Comparison of ENCODE assay signal across 18 cellular contexts in the genomic region with DNA sequence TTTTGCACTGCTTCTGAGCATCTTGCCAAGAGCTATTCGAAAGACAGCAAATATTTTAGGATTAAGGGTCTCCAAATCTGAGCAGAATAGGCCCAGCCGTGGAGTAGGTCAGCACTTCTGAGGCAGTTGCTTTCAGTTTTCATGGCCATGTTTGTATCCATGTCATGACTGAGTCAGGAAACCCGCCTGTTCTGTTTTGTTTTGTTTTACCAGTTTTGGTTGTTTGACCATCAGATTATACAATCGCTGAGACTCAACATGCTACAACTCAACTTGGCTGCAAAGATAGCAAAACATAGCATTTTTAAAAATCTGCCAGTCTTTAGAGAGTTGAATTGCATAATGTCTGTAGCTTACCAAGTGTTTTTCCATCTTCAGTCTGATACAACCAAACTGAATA.
DNase-seq lines count a peak whose midpoint lies in the region; ATAC-seq and TF ChIP-seq lines count a peak whose summit lies in the region.
"Had no signal": no experiment of that assay in that cellular context is flagged by ENCODE, and none has a peak within 500 bp of the region (broad histone marks: within the 10 kb centered on the region; RNA-seq: fewer than 3 reads in every experiment).

No MANE protein-coding gene starts in this region.

- DNase-seq in H9 (no peak), epithelial cell of esophagus (ENCODE audit: low read depth) (peak; percentile 3), neural progenitor cell (ENCODE audit: low spot score) (no peak), GM19240 (ENCODE audit: insufficient read length, low spot score) (no peak), NCI-H446 (lab: John Stamatoyannopoulos, UW) (no peak)
- DNase-seq: ACHN; BE2C; C1 segment of cervical spinal cord; CD4-positive, CD25-positive, alpha-beta regulatory T cell; CD8-positive, alpha-beta memory T cell; COR-L47; DMS 273 treated with DMSO at 0.1 percent for 48 hours; HCEC 1CT; IMR-90 had no signal

- H4K91ac ChIP-seq in H9 (ENCODE audit: insufficient read length, low read depth, low read length): no peak overlapping the region

- H3K9ac ChIP-seq in H9 (ENCODE audit: extremely low read depth, insufficient read length, low read length): no peak overlapping the region
- no peak overlapping the region for H3K9ac ChIP-seq in HUES64 (ENCODE audit: low read depth, low read length)
- H3K9ac ChIP-seq in neural progenitor cell: no peak overlapping the region

- no peak overlapping the region for H3K4me3 Mint-ChIP-seq in H9
- H3K4me3 Mint-ChIP-seq in neural progenitor cell: no peak overlapping the region
- H3K4me3 Mint-ChIP-seq: CD4-positive, CD25-positive, alpha-beta regulatory T cell; CD8-positive, alpha-beta memory T cell had no signal

- peak overlapping the region in 1 of 3 experiments; percentile 92; a peak in 3 of 7 replicates for H3K27ac Mint-ChIP-seq in H9
- H3K27ac Mint-ChIP-seq in neural progenitor cell: no peak overlapping the region
- H3K27ac Mint-ChIP-seq: CD8-positive, alpha-beta memory T cell had no signal

- H2AFZ ChIP-seq in H9 (ENCODE audit: low read length) (no peak overlapping the region), neural progenitor cell (replicated peaks) (peak overlapping the region; percentile 1)

- TF ChIP-seq CTCF in H9 (conservative IDR thresholded peaks at IDR 0.05) (no peak), epithelial cell of esophagus (IDR thresholded peaks at IDR 0.05; ENCODE audit: insufficient read depth, low read depth, low read length, missing control alignments) (no peak), neural progenitor cell (IDR thresholded peaks at IDR 0.05) (no peak)

- H4K5ac ChIP-seq in H9 (ENCODE audit: insufficient read length, low read depth, low read length): no peak overlapping the region

- H2BK15ac ChIP-seq in H9 (ENCODE audit: low read depth, low read length): no peak overlapping the region

- H3K27ac ChIP-seq in H9 (ENCODE audit: insufficient read length, low read depth, low read length) (peak overlapping the region; percentile 18), HUES64 (ENCODE audit: low read depth, low read length) (peak overlapping the region; percentile 29), neural progenitor cell (no peak overlapping the region)

- H3K9me3 Mint-ChIP-seq in H9 (peaks cover 0 to 3% of the 10 kb centered on the region in 2 experiments; a peak in 2 of 5 replicates), neural progenitor cell (no peaks in the 10 kb centered on the region)

- ATAC-seq in GM21825 (IDR thresholded peaks at IDR 0.05; ENCODE audit: unreplicated experiment) (no peak), HG02798 (IDR thresholded peaks at IDR 0.05; ENCODE audit: poor library complexity, unreplicated experiment) (no peak)
- ATAC-seq: K562 had no signal

- H3K27me3 ChIP-seq in H9 (ENCODE audit: insufficient read depth, low read length) (no peaks in the 10 kb centered on the region), HUES64 (ENCODE audit: insufficient read depth, low read length) (no peaks in the 10 kb centered on the region), neural progenitor cell (no peaks in the 10 kb centered on the region)
- H3K27me3 ChIP-seq: BE2C had no signal

- H3K27me3 Mint-ChIP-seq in H9 (ENCODE audit: low read depth): no peaks in the 10 kb centered on the region
- peaks cover 3% of the 10 kb centered on the region for H3K27me3 Mint-ChIP-seq in neural progenitor cell (ENCODE audit: insufficient read depth, low read depth)
- H3K27me3 Mint-ChIP-seq: CD4-positive, CD25-positive, alpha-beta regulatory T cell; CD8-positive, alpha-beta memory T cell had no signal

- no peak overlapping the region for H2BK120ac ChIP-seq in H9 (ENCODE audit: low read depth, low read length, poor library complexity, severe bottlenecking)

- H2BK20ac ChIP-seq in H9 (ENCODE audit: low read depth, low read length, poor library complexity, severe bottlenecking): no peak overlapping the region

- H3K4me1 ChIP-seq in H9 (ENCODE audit: insufficient read depth, low read length) (peaks cover 5% of the 10 kb centered on the region; the same call in 1 of the 2 replicates), HUES64 (ENCODE audit: insufficient read depth, low read length) (peaks cover 22% of the 10 kb centered on the region), neural progenitor cell (peaks cover 5% of the 10 kb centered on the region)
- H3K4me1 ChIP-seq: BE2C had no signal

- no peak overlapping the region for H4K8ac ChIP-seq in H9 (replicated peaks; ENCODE audit: insufficient read length, low read depth, low read length)

- no peak overlapping the region for H3K4me2 ChIP-seq in H9 (ENCODE audit: insufficient read depth, insufficient read length, low read length)
- no peak overlapping the region for H3K4me2 ChIP-seq in neural progenitor cell

- H3K36me3 Mint-ChIP-seq in H9 (ENCODE audit: insufficient read depth in 1 of 3, low read depth in 3 of 3) (no peaks in the 10 kb centered on the region; a peak in 2 of 7 replicates), neural progenitor cell (no peaks in the 10 kb centered on the region)
- H3K36me3 Mint-ChIP-seq: CD4-positive, CD25-positive, alpha-beta regulatory T cell; CD8-positive, alpha-beta memory T cell had no signal

- no peak overlapping the region for H3K4me3 ChIP-seq in HUES64 (ENCODE audit: low read length)
- H3K4me3 ChIP-seq in epithelial cell of esophagus (ENCODE audit: low read length): no peak overlapping the region
- H3K4me3 ChIP-seq in neural progenitor cell: no peak overlapping the region
- H3K4me3 ChIP-seq: K562 had no signal

- H3K56ac ChIP-seq in H9 (ENCODE audit: insufficient read length, low read depth, low read length): no peak overlapping the region

- H3K9me3 ChIP-seq in H9 (ENCODE audit: control insufficient read depth, low read depth, low read length) (no peaks in the 10 kb centered on the region), HUES64 (ENCODE audit: insufficient read depth, low read depth, low read length) (no peaks in the 10 kb centered on the region), neural progenitor cell (ENCODE audit: low read depth) (no peaks in the 10 kb centered on the region)
- H3K9me3 ChIP-seq: BE2C had no signal

- H2AK5ac ChIP-seq in H9 (ENCODE audit: insufficient read length, low read length): no peak overlapping the region

- H3K23me2 ChIP-seq in H9 (ENCODE audit: insufficient read length, low read depth, low read length, poor library complexity, severe bottlenecking): no peaks in the 10 kb centered on the region

- H3F3A ChIP-seq in neural progenitor cell (ENCODE audit: low read depth): no peaks in the 10 kb centered on the region

- H3K79me2 ChIP-seq in H9 (ENCODE audit: insufficient read depth, low read length) (no peaks in the 10 kb centered on the region), neural progenitor cell (ENCODE audit: low read depth) (no peaks in the 10 kb centered on the region)

- H2BK5ac ChIP-seq in H9 (ENCODE audit: insufficient read length, low read length): no peak overlapping the region

- H3K4me1 Mint-ChIP-seq in H9 (peaks cover 20 to 22% of the 10 kb centered on the region in 2 experiments), neural progenitor cell (no peaks in the 10 kb centered on the region)
- H3K4me1 Mint-ChIP-seq: CD4-positive, CD25-positive, alpha-beta regulatory T cell; CD8-positive, alpha-beta memory T cell had no signal

- no peak overlapping the region for H3K4ac ChIP-seq in H9 (ENCODE audit: low read depth, low read length)

- H3K79me1 ChIP-seq in H9 (ENCODE audit: insufficient read depth, low read depth, low read length, poor library complexity, severe bottlenecking): no peaks in the 10 kb centered on the region

- H4K20me1 ChIP-seq in H9 (ENCODE audit: control insufficient read depth, insufficient read depth, insufficient read length) (no peaks in the 10 kb centered on the region), neural progenitor cell (ENCODE audit: low read depth) (no peaks in the 10 kb centered on the region)

- no peak overlapping the region for H3K14ac ChIP-seq in H9 (ENCODE audit: insufficient read depth, low read length)

- H3K23ac ChIP-seq in H9 (ENCODE audit: insufficient read length, low read depth, low read length): no peak overlapping the region

- H2BK12ac ChIP-seq in H9 (ENCODE audit: insufficient read length, low read depth, low read length): no peak overlapping the region

- H3T11ph ChIP-seq in H9 (ENCODE audit: low read length): no peak overlapping the region

- H3K18ac ChIP-seq in H9 (ENCODE audit: insufficient read length, low read depth, low read length): no peak overlapping the region

- no CpG with 5 or more reads among the region's 4 CpGs for WGBS in H9 (ENCODE audit: extremely low coverage, insufficient read length, low lambda C conversion rate)
- 90% methylated on average over 4 of the region's 4 CpGs for WGBS in HUES64

- H3K36me3 ChIP-seq in HUES64 (ENCODE audit: insufficient read depth, low read length) (no peaks in the 10 kb centered on the region), neural progenitor cell (no peaks in the 10 kb centered on the region)
- H3K36me3 ChIP-seq: BE2C had no signal
